18 cellular contexts compared by ENCODE assay signal in genomic region chr6:13099771-13100170, GRCh38.
A peak's percentile ranks its signal among the peaks of the same experiment; 100 is the strongest.
DNase-seq lines count a peak whose midpoint lies in the region; ATAC-seq, FAIRE-seq and TF ChIP-seq lines count a peak whose summit lies in the region.
"Had no signal": no experiment of that assay in that cellular context is flagged by ENCODE, and none has a peak within 500 bp of the region (broad histone marks: within the 10 kb centered on the region; RNA-seq: fewer than 3 reads in every experiment).

No MANE protein-coding gene starts in this region.

- ATAC-seq in HepG2, result no peak
- ATAC-seq in right lobe of liver, result no peak
- ATAC-seq: heart left ventricle had no signal

- no peaks in the 10 kb centered on the region for H3K36me3 Mint-ChIP-seq in activated CD4-positive, alpha-beta memory T cell treated with anti-CD3 and anti-CD28 coated beads, Interleukin-2, amount 10 ng/mL, durations not matched to agents 7 days and 5 days (ENCODE audit: low read depth)
- H3K36me3 Mint-ChIP-seq: naive B cell; stimulated activated memory B cell treated with anti-CD40 and anti-IgM and Interleukin-4, amounts not matched to agents 10 μg/mL and 1 μg/mL and 100 μg/mL, for 72 hours had no signal

- no peak overlapping the region for H3K27ac Mint-ChIP-seq in activated CD4-positive, alpha-beta memory T cell treated with anti-CD3 and anti-CD28 coated beads, Interleukin-2, amount 10 ng/mL, durations not matched to agents 7 days and 5 days
- H3K27ac Mint-ChIP-seq: stimulated activated memory B cell treated with anti-CD40 and anti-IgM and Interleukin-4, amounts not matched to agents 10 μg/mL and 1 μg/mL and 100 μg/mL, for 72 hours had no signal

- H2AFZ ChIP-seq in HepG2 (ENCODE audit: low read length) (no peak overlapping the region), endothelial cell of umbilical vein (ENCODE audit: low read depth, low read length) (no peak overlapping the region)

- no peak overlapping the region for H3K27ac ChIP-seq in HepG2 (ENCODE audit: extremely low read length, insufficient read depth, low read length)
- H3K27ac ChIP-seq in right lobe of liver, result no peak overlapping the region
- no peak overlapping the region for H3K27ac ChIP-seq in endothelial cell of umbilical vein (ENCODE audit: insufficient read depth, low read depth, low read length)
- H3K27ac ChIP-seq in esophagus muscularis mucosa (replicated peaks in 1 of 4), result no peak overlapping the region
- H3K27ac ChIP-seq: heart left ventricle had no signal

- TF ChIP-seq POLR2A in HepG2 (IDR thresholded peaks at IDR 0.05; ENCODE audit: insufficient read depth in 1 of 2, low read depth in 2 of 2, low read length in 2 of 2) (no peak), right lobe of liver (IDR thresholded peaks at IDR 0.05) (no peak), endothelial cell of umbilical vein (IDR thresholded peaks at IDR 0.05; ENCODE audit: low read depth, low read length) (no peak), esophagus muscularis mucosa (IDR thresholded peaks at IDR 0.05; ENCODE audit: low read depth) (no peak)

- FAIRE-seq in HepG2 (lab: Jason Lieb, UNC), result peak; percentile 15
- FAIRE-seq in endothelial cell of umbilical vein (lab: Jason Lieb, UNC), result peak; percentile 49
- FAIRE-seq: G401.6 had no signal

- H3K9me3 ChIP-seq in HepG2 (ENCODE audit: low read length) (no peaks in the 10 kb centered on the region), right lobe of liver (no peaks in the 10 kb centered on the region), endothelial cell of umbilical vein (replicated peaks; ENCODE audit: control insufficient read depth, insufficient read depth, low read length) (no peaks in the 10 kb centered on the region), esophagus muscularis mucosa (no peaks in the 10 kb centered on the region)
- H3K9me3 ChIP-seq: heart left ventricle had no signal

- H3K4me1 ChIP-seq in HepG2 (ENCODE audit: insufficient read depth, low read length) (no peaks in the 10 kb centered on the region), right lobe of liver (peaks cover 0 to 12% (median 0%) of the 10 kb centered on the region in 4 donors), endothelial cell of umbilical vein (ENCODE audit: control insufficient read depth, extremely low read depth, insufficient read depth, low read length) (no peaks in the 10 kb centered on the region), esophagus muscularis mucosa (peaks cover 4 to 21% (median 13%) of the 10 kb centered on the region in 4 donors)

- H3K27me3 Mint-ChIP-seq in activated CD4-positive, alpha-beta memory T cell treated with anti-CD3 and anti-CD28 coated beads, Interleukin-2, amount 10 ng/mL, durations not matched to agents 7 days and 5 days, result peaks cover 14% of the 10 kb centered on the region

- H3K4me2 ChIP-seq in HepG2 (ENCODE audit: low read depth, low read length) (no peak overlapping the region), endothelial cell of umbilical vein (ENCODE audit: insufficient read depth, low read length) (no peak overlapping the region)

- no peak overlapping the region for H3K9ac ChIP-seq in HepG2 (ENCODE audit: insufficient read depth, low read depth, low read length)
- no peak overlapping the region for H3K9ac ChIP-seq in endothelial cell of umbilical vein (replicated peaks; ENCODE audit: extremely low read depth, insufficient read depth, low read length)

- no peaks in the 10 kb centered on the region for H3K9me1 ChIP-seq in endothelial cell of umbilical vein (replicated peaks; ENCODE audit: control insufficient read depth, extremely low read depth, insufficient read depth, low read length)

- H3K4me3 ChIP-seq in HepG2 (replicated peaks in 1 of 3; ENCODE audit: insufficient read depth in 1 of 3, low read depth in 2 of 3, low read length in 3 of 3) (no peak overlapping the region), right lobe of liver (no peak overlapping the region), endothelial cell of umbilical vein (replicated peaks in 1 of 3; ENCODE audit: insufficient read depth in 1 of 3, low read depth in 1 of 3, low read length in 3 of 3) (no peak overlapping the region), esophagus muscularis mucosa (no peak overlapping the region)
- H3K4me3 ChIP-seq: heart left ventricle had no signal

- TF ChIP-seq RAD21 in HepG2 (CRISPR knock-in tag; IDR thresholded peaks at IDR 0.05), result no peak

- no peaks in the 10 kb centered on the region for H3K79me2 ChIP-seq in HepG2 (ENCODE audit: insufficient read depth, low read length)
- no peaks in the 10 kb centered on the region for H3K79me2 ChIP-seq in endothelial cell of umbilical vein (ENCODE audit: control insufficient read depth, insufficient read depth, low read length)

- H3K27me3 ChIP-seq in HepG2 (ENCODE audit: control insufficient read depth in 1 of 2, insufficient read depth in 2 of 2, low read length in 2 of 2) (0 out of 5 replicates have a peak, but pooled peaks cover 1 to 4% of the 10 kb centered on the region in 2 experiments), right lobe of liver (no peaks in the 10 kb centered on the region), endothelial cell of umbilical vein (ENCODE audit: control insufficient read depth in 2 of 2, insufficient read depth in 2 of 2, low read length in 2 of 2) (no peaks in the 10 kb centered on the region), esophagus muscularis mucosa (no peaks in the 10 kb centered on the region)
- H3K27me3 ChIP-seq: heart left ventricle had no signal

- no TSS peak for BruUV-seq in HepG2 (replicated peaks; lab: Mats Ljungman, UMichigan)
- BruUV-seq in endothelial cell of umbilical vein (replicated peaks; lab: Mats Ljungman, UMichigan), result no TSS peak

- H3K4me1 Mint-ChIP-seq in activated CD4-positive, alpha-beta memory T cell treated with anti-CD3 and anti-CD28 coated beads, Interleukin-2, amount 10 ng/mL, durations not matched to agents 7 days and 5 days, result no peaks in the 10 kb centered on the region
- H3K4me1 Mint-ChIP-seq: naive B cell; stimulated activated memory B cell treated with anti-CD40 and anti-IgM and Interleukin-4, amounts not matched to agents 10 μg/mL and 1 μg/mL and 100 μg/mL, for 72 hours had no signal

- TF ChIP-seq EP300 in HepG2 (IDR thresholded peaks at IDR 0.05; ENCODE audit: low read depth in 2 of 2, low read length in 2 of 2) (no peak), HepG2 (CRISPR knock-in tag; IDR thresholded peaks at IDR 0.05; ENCODE audit: borderline replicate concordance) (no peak), esophagus muscularis mucosa (IDR thresholded peaks at IDR 0.05) (no peak)

- no peaks in the 10 kb centered on the region for H3K9me3 Mint-ChIP-seq in activated CD4-positive, alpha-beta memory T cell treated with anti-CD3 and anti-CD28 coated beads, Interleukin-2, amount 10 ng/mL, durations not matched to agents 7 days and 5 days
- H3K9me3 Mint-ChIP-seq: naive B cell; stimulated activated memory B cell treated with anti-CD40 and anti-IgM and Interleukin-4, amounts not matched to agents 10 μg/mL and 1 μg/mL and 100 μg/mL, for 72 hours had no signal

- DNase-seq in HepG2 (ENCODE audit: low spot score), result no peak
- no peak for DNase-seq in right lobe of liver
- DNase-seq in NCI-H69 (lab: John Stamatoyannopoulos, UW), result peak; percentile 6
- no peak for DNase-seq in endothelial cell of umbilical vein (ENCODE audit: low read depth, low spot score)
- DNase-seq in esophagus muscularis mucosa (ENCODE audit: extremely low spot score), result no peak
- no peak for DNase-seq in NCI-H510A treated with DMSO at 0.1 percent for 48 hours (lab: John Stamatoyannopoulos, UW)
- no peak for DNase-seq in T1000 (lab: John Stamatoyannopoulos, UW)
- no peak for DNase-seq in activated CD4-positive, alpha-beta memory T cell treated with anti-CD3 and anti-CD28 coated beads, Interleukin-2, amount 10 ng/mL, durations not matched to agents 7 days and 5 days
- DNase-seq: activated naive CD4-positive, alpha-beta T cell; heart left ventricle; naive B cell; NCI-H1436 treated with DMSO at 0.1 percent for 48 hours; NCI-H510A; retina; SHP77; stimulated activated CD4-positive, alpha-beta T cell treated with anti-CD3 and anti-CD28 coated beads, Interleukin-4, amount 100 ng/mL, for 1 hour had no signal

- H4K20me1 ChIP-seq in HepG2 (ENCODE audit: insufficient read depth, low read length), result no peaks in the 10 kb centered on the region
- H4K20me1 ChIP-seq in endothelial cell of umbilical vein (replicated peaks; ENCODE audit: control insufficient read depth, extremely low read depth, insufficient read depth, low read length), result no peaks in the 10 kb centered on the region

- H3K4me3 Mint-ChIP-seq in activated CD4-positive, alpha-beta memory T cell treated with anti-CD3 and anti-CD28 coated beads, Interleukin-2, amount 10 ng/mL, durations not matched to agents 7 days and 5 days, result no peak overlapping the region
- H3K4me3 Mint-ChIP-seq: naive B cell; stimulated activated memory B cell treated with anti-CD40 and anti-IgM and Interleukin-4, amounts not matched to agents 10 μg/mL and 1 μg/mL and 100 μg/mL, for 72 hours had no signal

- intact Hi-C loops in HepG2 (cut with micrococcal nuclease; ENCODE audit: unreplicated experiment) (no loop called here), right lobe of liver (cut with DNase I) (no loop called here), endothelial cell of umbilical vein (cut with micrococcal nuclease) (no loop called here), esophagus muscularis mucosa (cut with DNase I) (no loop called here)

- TF ChIP-seq CTCF in HepG2 (CRISPR knock-in tag; IDR thresholded peaks at IDR 0.05) (no peak), right lobe of liver (IDR thresholded peaks at IDR 0.05) (no peak), endothelial cell of umbilical vein (IDR thresholded peaks at IDR 0.05; ENCODE audit: extremely low read depth in 1 of 2, insufficient read depth in 1 of 2, low read depth in 1 of 2, low read length in 2 of 2) (peak in 1 of 2 donors; percentile 12), esophagus muscularis mucosa (IDR thresholded peaks at IDR 0.05) (no peak)

- POLR2A ChIA-PET in HepG2 (lab: Yijun Ruan, JAX), result no interaction called here
- POLR2A ChIA-PET in endothelial cell of umbilical vein (lab: Charles Lee), result no interaction called here
- POLR2A ChIA-PET in activated CD4-positive, alpha-beta memory T cell treated with anti-CD3 and anti-CD28 coated beads, Interleukin-2, amount 10 ng/mL, durations not matched to agents 7 days and 5 days (lab: Charles Lee), result no interaction called here

- dilution Hi-C loops in endothelial cell of umbilical vein (cut with MboI; ENCODE audit: extremely low pct_ligation_motif_present, low sequenced_read_pairs), result no loop called here

- in situ Hi-C loops in HepG2 (cut with HindIII; ENCODE audit: extremely low pct_ligation_motif_present, low pct_unique_long_range_greater_than_20kb), result no loop called here

- CTCF ChIA-PET in HepG2 (lab: Yijun Ruan, JAX; ENCODE audit: low intra/inter-chr PET ratio, low total read pairs) (no interaction called here), endothelial cell of umbilical vein (lab: Charles Lee) (interaction anchor here (0.6 to 1.1 kb wide), 3 partner anchors 11 to 21 kb away, joined by 3 read pairs; no protein-coding TSS in a partner anchor)
- CTCF ChIA-PET in activated CD4-positive, alpha-beta memory T cell treated with anti-CD3 and anti-CD28 coated beads, Interleukin-2, amount 10 ng/mL, durations not matched to agents 7 days and 5 days (lab: Charles Lee), result no interaction called here

- H3K36me3 ChIP-seq in HepG2 (replicated peaks in 1 of 2; ENCODE audit: control insufficient read depth in 1 of 2, insufficient read depth in 2 of 2, low read length in 2 of 2), result no peaks in the 10 kb centered on the region
- H3K36me3 ChIP-seq in right lobe of liver, result no peaks in the 10 kb centered on the region
- no peaks in the 10 kb centered on the region for H3K36me3 ChIP-seq in endothelial cell of umbilical vein (ENCODE audit: control insufficient read depth in 2 of 2, extremely low read depth in 1 of 2, insufficient read depth in 2 of 2, low read length in 2 of 2)
- no peaks in the 10 kb centered on the region for H3K36me3 ChIP-seq in esophagus muscularis mucosa
- H3K36me3 ChIP-seq: heart left ventricle had no signal
